In the genomic region with DNA sequence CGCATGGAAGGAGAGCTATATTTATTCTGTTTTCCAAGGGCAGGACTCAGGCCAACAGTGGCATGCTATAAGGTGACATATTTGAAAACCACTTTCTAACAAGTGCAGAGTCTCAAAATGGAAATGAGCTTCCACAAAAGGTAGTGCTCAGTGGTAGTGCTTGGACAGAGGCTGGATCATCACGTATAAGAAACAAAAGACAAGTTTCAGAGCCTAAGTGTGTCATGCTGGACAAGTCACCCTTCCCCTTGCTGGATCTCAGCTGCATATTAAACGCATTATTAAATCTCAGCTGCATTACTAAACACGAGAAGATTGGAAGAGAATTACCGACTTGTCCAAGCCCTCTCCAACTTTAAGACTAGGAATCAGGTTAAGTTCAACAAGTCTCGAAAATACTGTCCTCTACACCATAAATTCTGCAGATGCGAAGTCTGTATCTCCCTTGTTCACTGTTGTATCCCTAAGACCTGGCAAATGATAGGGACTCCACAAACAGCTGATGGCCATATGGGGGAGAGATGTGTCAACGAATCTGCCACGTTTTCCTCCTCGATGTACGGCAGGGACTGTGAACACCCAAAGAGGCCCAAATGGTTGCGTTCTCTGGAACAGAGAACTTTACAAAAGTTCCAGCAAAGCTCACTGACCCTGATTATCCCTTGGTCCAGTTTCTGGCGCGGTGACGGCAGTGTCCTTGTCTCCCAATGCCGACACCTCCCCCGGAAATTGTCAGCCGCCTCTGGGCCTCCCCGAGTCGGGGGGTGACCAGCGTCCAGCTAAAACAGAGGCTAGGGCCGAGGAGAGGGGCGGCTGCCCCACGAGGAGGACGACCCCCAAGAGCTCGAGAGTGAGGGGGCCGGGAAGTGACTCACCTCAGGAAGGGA, we compare ENCODE assay signal across 9 cellular contexts. TPM values are rescaled to one million over a fixed set of nuclear protein-coding genes. Genes with fewer than 3 reads are reported as not detected.
DNase-seq lines count a peak whose midpoint lies in the region; ATAC-seq and TF ChIP-seq lines count a peak whose summit lies in the region.
"Had no signal": no experiment of that assay in that cellular context is flagged by ENCODE, and none has a peak within 500 bp of the region (broad histone marks: within the 10 kb centered on the region; RNA-seq: fewer than 3 reads in every experiment).

No MANE protein-coding gene starts in this region.

- peak overlapping the region; percentile 99 for H3K9ac ChIP-seq in GM23248

- no peak for DNase-seq in GM12864 (ENCODE audit: low read depth)
- DNase-seq in GM23248: peak; percentile 57
- peak; percentile 39 for DNase-seq in NB4 (ENCODE audit: low read depth)
- DNase-seq in endothelial cell (ENCODE audit: low spot score): peak; percentile 12
- no peak for DNase-seq in naive thymus-derived CD8-positive, alpha-beta T cell
- no peak for DNase-seq in foreskin melanocyte
- DNase-seq in activated CD4-positive, alpha-beta T cell treated with anti-CD3 and anti-CD28 coated beads, Interleukin-2, amount 50 U/mL, for 1 hour: no peak
- no peak for DNase-seq in activated CD4-positive, alpha-beta T cell treated with anti-CD3 and anti-CD28 coated beads, Interleukin-2, amount 10 ng/mL, durations not matched to agents 24 days and 14 days

- peaks cover 14% of the 10 kb centered on the region for H3K4me1 ChIP-seq in GM23248 (ENCODE audit: insufficient read depth)

- H3K27me3 ChIP-seq in GM23248 (replicated peaks; ENCODE audit: insufficient read depth): no peaks in the 10 kb centered on the region

- H3K4me2 ChIP-seq in GM23248 (ENCODE audit: unreplicated experiment): peak overlapping the region; percentile 95

- no peaks in the 10 kb centered on the region for H3F3A ChIP-seq in GM23248 (ENCODE audit: insufficient read depth)

- H3K9me3 Mint-ChIP-seq in endothelial cell (ENCODE audit: unreplicated experiment): no peaks in the 10 kb centered on the region
- no peaks in the 10 kb centered on the region for H3K9me3 Mint-ChIP-seq in naive thymus-derived CD8-positive, alpha-beta T cell
- no peaks in the 10 kb centered on the region for H3K9me3 Mint-ChIP-seq in activated CD4-positive, alpha-beta T cell treated with anti-CD3 and anti-CD28 coated beads, Interleukin-2, amount 10 ng/mL, durations not matched to agents 24 days and 14 days

- H3K9me2 ChIP-seq in GM23248 (ENCODE audit: insufficient read depth): no peaks in the 10 kb centered on the region

- H3K36me3 Mint-ChIP-seq in endothelial cell (ENCODE audit: low read depth, unreplicated experiment): no peaks in the 10 kb centered on the region
- peaks cover 0 to 3% (median 2%) of the 10 kb centered on the region in 3 donors for H3K36me3 Mint-ChIP-seq in naive thymus-derived CD8-positive, alpha-beta T cell
- peaks cover 9% of the 10 kb centered on the region for H3K36me3 Mint-ChIP-seq in activated CD4-positive, alpha-beta T cell treated with anti-CD3 and anti-CD28 coated beads, Interleukin-2, amount 10 ng/mL, durations not matched to agents 24 days and 14 days (ENCODE audit: low read depth)

- no peak for TF ChIP-seq POLR2A in NB4 (IDR thresholded peaks at IDR 0.05; ENCODE audit: extremely low read depth, insufficient read length)

- WGBS in GM23248 (ENCODE audit: low coverage in 1 of 2, low lambda C conversion rate in 2 of 2, missing lambda C conversion rate in 2 of 2), 2 experiments: 1% methylated on average over 27 of the region's 27 CpGs

- H3K27ac Mint-ChIP-seq in endothelial cell (ENCODE audit: unreplicated experiment): peak overlapping the region; percentile 96
- H3K27ac Mint-ChIP-seq in naive thymus-derived CD8-positive, alpha-beta T cell: peak overlapping the region in 1 of 10 donors; percentile 99
- H3K27ac Mint-ChIP-seq in activated CD4-positive, alpha-beta T cell treated with anti-CD3 and anti-CD28 coated beads, Interleukin-2, amount 10 ng/mL, durations not matched to agents 24 days and 14 days: no peak overlapping the region

- in situ Hi-C loops in GM23248 (cut with MboI): no loop called here

- no peak overlapping the region for H3K4me3 Mint-ChIP-seq in endothelial cell (ENCODE audit: unreplicated experiment)
- no peak overlapping the region for H3K4me3 Mint-ChIP-seq in naive thymus-derived CD8-positive, alpha-beta T cell
- no peak overlapping the region for H3K4me3 Mint-ChIP-seq in activated CD4-positive, alpha-beta T cell treated with anti-CD3 and anti-CD28 coated beads, Interleukin-2, amount 10 ng/mL, durations not matched to agents 24 days and 14 days

- H3K36me3 ChIP-seq in GM23248 (ENCODE audit: low read depth): no peaks in the 10 kb centered on the region

- no peak for TF ChIP-seq CTCF in GM12864 (IDR thresholded peaks at IDR 0.05; ENCODE audit: low read depth, low read length, missing control alignments)
- no peak for TF ChIP-seq CTCF in NB4 (IDR thresholded peaks at IDR 0.05; ENCODE audit: low read depth, low read length)
- TF ChIP-seq CTCF in endothelial cell (IDR thresholded peaks at IDR 0.05; ENCODE audit: unreplicated experiment): no peak

- peak overlapping the region; percentile 83 for H3K27ac ChIP-seq in GM23248

- H2AFZ ChIP-seq in GM23248: peak overlapping the region; percentile 88

- H3K4me3 ChIP-seq in GM12864 (ENCODE audit: low read depth, low read length) (peak overlapping the region; percentile 67), GM23248 (peak overlapping the region; percentile 92), NB4 (ENCODE audit: low read depth, low read length) (peak overlapping the region; percentile 78)

- H3K27me3 Mint-ChIP-seq in endothelial cell (ENCODE audit: unreplicated experiment): peaks cover 2% of the 10 kb centered on the region
- peaks cover 0 to 2% (median 0%) of the 10 kb centered on the region in 5 donors for H3K27me3 Mint-ChIP-seq in naive thymus-derived CD8-positive, alpha-beta T cell
- no peaks in the 10 kb centered on the region for H3K27me3 Mint-ChIP-seq in activated CD4-positive, alpha-beta T cell treated with anti-CD3 and anti-CD28 coated beads, Interleukin-2, amount 10 ng/mL, durations not matched to agents 24 days and 14 days

- H3K4me1 Mint-ChIP-seq in endothelial cell (ENCODE audit: unreplicated experiment): peaks cover 5% of the 10 kb centered on the region
- peaks cover 5 to 10% (median 7%) of the 10 kb centered on the region in 4 donors for H3K4me1 Mint-ChIP-seq in naive thymus-derived CD8-positive, alpha-beta T cell
- H3K4me1 Mint-ChIP-seq in activated CD4-positive, alpha-beta T cell treated with anti-CD3 and anti-CD28 coated beads, Interleukin-2, amount 10 ng/mL, durations not matched to agents 24 days and 14 days: peaks cover 10% of the 10 kb centered on the region

- H3K9me3 ChIP-seq in GM23248 (ENCODE audit: low read depth): no peaks in the 10 kb centered on the region

- POLR2A ChIA-PET in naive thymus-derived CD8-positive, alpha-beta T cell (lab: Charles Lee): interaction anchor here (0.7 to 2.1 kb wide), 4 partner anchors 8 to 466 kb away, joined by 3 to 6 read pairs (median 4); a partner anchor contains a TSS

- peaks cover 67% of the 10 kb centered on the region for H3K79me2 ChIP-seq in GM23248 (ENCODE audit: insufficient read depth)

- H4K20me1 ChIP-seq in GM23248 (ENCODE audit: insufficient read depth): no peaks in the 10 kb centered on the region

- intact Hi-C loops in activated CD4-positive, alpha-beta T cell treated with anti-CD3 and anti-CD28 coated beads, Interleukin-2, amount 10 ng/mL, durations not matched to agents 24 days and 14 days (cut with micrococcal nuclease): no loop called here

- ATAC-seq in naive thymus-derived CD8-positive, alpha-beta T cell: peak; percentile 13 to 30

RNA-seq across cellular contexts. Expression of a gene that starts 0.6 kb away (rescaled TPM):
- 33.3 and 39.0 TPM in 2 replicates for total RNA-seq in GM23248 (2014; rRNA removed; shearing (Covaris generic))
- 27.5 and 30.2 TPM in 2 replicates for polyA plus RNA-seq in GM23248 (2016; fragmentation: Nextera tagmentation; extraction: Ambion mirVana)
- 19.6 TPM for total RNA-seq in endothelial cell (ENCODE audit: unreplicated experiment)
- total RNA-seq in naive thymus-derived CD8-positive, alpha-beta T cell: 10 to 100 TPM; 19.2 to 19.7 TPM
- 10 to 100 TPM; 15.0 to 20.9 (median 19.0) TPM for polyA plus RNA-seq in naive thymus-derived CD8-positive, alpha-beta T cell
- total RNA-seq in activated CD4-positive, alpha-beta T cell treated with anti-CD3 and anti-CD28 coated beads, Interleukin-2, amount 10 ng/mL, durations not matched to agents 24 days and 14 days: 44.9 and 50.9 TPM in 2 replicates

RNA-seq across cellular contexts. Expression of a gene that starts 32.3 kb away (rescaled TPM):
- total RNA-seq in GM23248 (2014; rRNA removed; shearing (Covaris generic)): not detected in 2 replicates
- 0.18 and 0.53 TPM in 2 replicates for polyA plus RNA-seq in GM23248 (2016; fragmentation: Nextera tagmentation; extraction: Ambion mirVana)
- not detected for total RNA-seq in endothelial cell (ENCODE audit: unreplicated experiment)
- under 1 TPM in 1 of 2 experiments, not detected in 1; 0.47 TPM for total RNA-seq in naive thymus-derived CD8-positive, alpha-beta T cell
- under 1 TPM in 2 of 3 donors, not detected in 1; 0.11 to 0.19 TPM for polyA plus RNA-seq in naive thymus-derived CD8-positive, alpha-beta T cell
- total RNA-seq in activated CD4-positive, alpha-beta T cell treated with anti-CD3 and anti-CD28 coated beads, Interleukin-2, amount 10 ng/mL, durations not matched to agents 24 days and 14 days: not detected in 2 replicates
- total RNA-seq: activated CD8-positive, alpha-beta memory T cell treated with anti-CD3 and anti-CD28 coated beads for 36 hours had no signal

Comparison
In these comparisons a context has a peak if more than half of its experiments do, and no peak if none do; other contexts are left out.
1. DNase-seq: peak in GM23248 (single experiment), NB4 (single experiment) and endothelial cell (single experiment); none in GM12864 (single experiment), naive thymus-derived CD8-positive, alpha-beta T cell (0 of 10), foreskin melanocyte (single experiment), activated CD4-positive, alpha-beta T cell treated with anti-CD3 and anti-CD28 coated beads, Interleukin-2, amount 50 U/mL, for 1 hour (single experiment) and activated CD4-positive, alpha-beta T cell treated with anti-CD3 and anti-CD28 coated beads, Interleukin-2, amount 10 ng/mL, durations not matched to agents 24 days and 14 days (single experiment).
2. Peak in every context shown above with its lines, with median percentiles within 50 percentile points of each other: H3K4me3 ChIP-seq.